In the genomic region with DNA sequence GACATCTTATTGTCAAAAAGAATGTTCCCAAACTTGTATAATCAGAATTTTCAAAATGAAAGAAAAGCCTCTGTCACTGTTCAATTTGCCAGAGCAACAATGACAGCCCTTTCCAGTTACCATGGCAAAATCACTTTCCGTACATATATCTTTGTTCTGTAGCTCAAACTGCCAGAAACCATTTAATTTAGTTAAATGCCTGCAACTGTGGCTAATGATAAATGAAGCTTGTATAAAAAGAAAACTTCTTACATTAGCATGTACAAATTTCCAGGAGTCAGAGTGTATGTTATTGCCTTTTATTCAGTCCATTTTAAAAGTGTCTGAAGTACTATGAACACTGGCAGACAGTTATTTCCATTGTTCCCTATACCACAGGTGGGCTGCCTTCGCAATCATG, we compare ENCODE assay signal across 18 cellular contexts. TPM values are rescaled to one million over a fixed set of nuclear protein-coding genes. Genes with fewer than 3 reads are reported as not detected.
DNase-seq lines count a peak whose midpoint lies in the region; ATAC-seq and TF ChIP-seq lines count a peak whose summit lies in the region.
"Had no signal": no experiment of that assay in that cellular context is flagged by ENCODE, and none has a peak within 500 bp of the region (broad histone marks: within the 10 kb centered on the region; RNA-seq: fewer than 3 reads in every experiment).

No MANE protein-coding gene starts in this region.

- no peak for TF ChIP-seq EP300 in transverse colon (IDR thresholded peaks at IDR 0.05; ENCODE audit: low read depth)

- no peak for ATAC-seq in HG02981 (IDR thresholded peaks at IDR 0.05; ENCODE audit: unreplicated experiment)
- ATAC-seq: T-cell had no signal

- peak overlapping the region; percentile 77 for H3K27ac ChIP-seq in angular gyrus (ENCODE audit: low read depth, low read length)
- no peak overlapping the region for H3K27ac ChIP-seq in neural progenitor cell
- H3K27ac ChIP-seq in transverse colon, result no peak overlapping the region
- H3K27ac ChIP-seq: KMS-11 had no signal

- H3K4me1 ChIP-seq in Loucy (ENCODE audit: insufficient read depth, low read length, poor library complexity, severe bottlenecking) (peaks cover 30% of the 10 kb centered on the region), neural progenitor cell (no peaks in the 10 kb centered on the region), transverse colon (peaks cover 0 to 12% (median 0%) of the 10 kb centered on the region in 4 donors)

- H3K27me3 Mint-ChIP-seq in neural progenitor cell (ENCODE audit: insufficient read depth, low read depth), result no peaks in the 10 kb centered on the region
- H3K27me3 Mint-ChIP-seq: T-cell had no signal

- H3K9me3 Mint-ChIP-seq in neural progenitor cell, result no peaks in the 10 kb centered on the region
- H3K9me3 Mint-ChIP-seq: CD14-positive monocyte, T-cell had no signal

- peaks cover 12% of the 10 kb centered on the region for H3K4me1 Mint-ChIP-seq in neural progenitor cell

- H3K27me3 ChIP-seq in Loucy (ENCODE audit: insufficient read depth, low read length, poor library complexity, severe bottlenecking) (no peaks in the 10 kb centered on the region), neural progenitor cell (no peaks in the 10 kb centered on the region), transverse colon (no peaks in the 10 kb centered on the region)
- H3K27me3 ChIP-seq: MG63 had no signal

- no peak overlapping the region for H3K9ac ChIP-seq in Loucy (ENCODE audit: low read depth, low read length, poor library complexity, severe bottlenecking)
- no peak overlapping the region for H3K9ac ChIP-seq in neural progenitor cell
- H3K9ac ChIP-seq: KMS-11, SK-N-SH had no signal

- in situ Hi-C loops in transverse colon (cut with MboI; ENCODE audit: low pct_ligation_motif_present in 1 of 4, low pct_unique_long_range_greater_than_20kb in 1 of 4, low sequenced_read_pairs in 3 of 4), result no loop called here

- H3F3A ChIP-seq in Loucy (ENCODE audit: low read depth) (no peaks in the 10 kb centered on the region), neural progenitor cell (ENCODE audit: low read depth) (no peaks in the 10 kb centered on the region)

- H3K4me3 Mint-ChIP-seq in neural progenitor cell, result no peak overlapping the region
- H3K4me3 Mint-ChIP-seq: CD14-positive monocyte, HFFc6, T-cell had no signal

- H3K9me3 ChIP-seq in Loucy (ENCODE audit: insufficient read depth, low read depth, low read length) (no peaks in the 10 kb centered on the region), neural progenitor cell (ENCODE audit: low read depth) (no peaks in the 10 kb centered on the region), transverse colon (no peaks in the 10 kb centered on the region)
- H3K9me3 ChIP-seq: MG63, SK-N-SH had no signal

- peak overlapping the region; percentile 2 for H3K4me2 ChIP-seq in Loucy (ENCODE audit: low read depth, low read length, poor library complexity, severe bottlenecking)
- H3K4me2 ChIP-seq in neural progenitor cell, result no peak overlapping the region
- H3K4me2 ChIP-seq: KMS-11, SK-N-SH had no signal

- H4K20me1 ChIP-seq in Loucy (ENCODE audit: insufficient read depth, low read length, poor library complexity, severe bottlenecking) (no peaks in the 10 kb centered on the region), neural progenitor cell (ENCODE audit: low read depth) (no peaks in the 10 kb centered on the region)

- intact Hi-C loops in transverse colon (cut with DNase I; ENCODE audit: low total_unique reads), result no loop called here

- no peak for TF ChIP-seq POLR2A in transverse colon (IDR thresholded peaks at IDR 0.05)

- no peak overlapping the region for H2AFZ ChIP-seq in Loucy (ENCODE audit: low read length)
- no peak overlapping the region for H2AFZ ChIP-seq in neural progenitor cell (replicated peaks)

- DNase-seq in NCI-H2081 treated with DMSO at 0.1 percent for 48 hours (lab: John Stamatoyannopoulos, UW) (peak; percentile 49), pons (ENCODE audit: low spot score) (peak; percentile 67), neural progenitor cell (ENCODE audit: low spot score) (no peak), transverse colon (no peak)
- DNase-seq: AML-193; HFFc6; MG63; NCI-H2171 treated with DMSO at 0.1 percent for 48 hours; NCI-H510A treated with DMSO at 0.1 percent for 48 hours; NK-92 treated with Interleukin-12 subunit alpha and Interleukin-12 subunit beta, amount 100 ng/mL, for 24 hours; SHP77; SK-N-SH; T-cell had no signal

- TF ChIP-seq CTCF in Loucy (conservative IDR thresholded peaks at IDR 0.05; ENCODE audit: low read length), result no peak
- no peak for TF ChIP-seq CTCF in neural progenitor cell (IDR thresholded peaks at IDR 0.05)
- no peak for TF ChIP-seq CTCF in transverse colon (IDR thresholded peaks at IDR 0.05)

- H3K9me2 ChIP-seq in Loucy (replicated peaks; ENCODE audit: low read depth, low read length), result no peaks in the 10 kb centered on the region
- H3K9me2 ChIP-seq: SK-N-SH had no signal

- 89 to 96% methylated on average over 2 of the region's 2 CpGs for WGBS in transverse colon (ENCODE audit: low coverage in 1 of 2), 2 donors

- H3K4me3 ChIP-seq in Loucy (ENCODE audit: low read length, poor library complexity, severe bottlenecking) (no peak overlapping the region), neural progenitor cell (no peak overlapping the region), transverse colon (no peak overlapping the region)
- H3K4me3 ChIP-seq: MG63 had no signal

- H3K36me3 ChIP-seq in Loucy (ENCODE audit: insufficient read depth, low read length), result peaks cover 18% of the 10 kb centered on the region; the same call in 1 of the 2 replicates
- no peaks in the 10 kb centered on the region for H3K36me3 ChIP-seq in neural progenitor cell
- H3K36me3 ChIP-seq in transverse colon, result peaks cover 0 to 4% (median 0%) of the 10 kb centered on the region in 4 donors
- H3K36me3 ChIP-seq: MG63 had no signal

- H3K36me3 Mint-ChIP-seq in neural progenitor cell, result no peaks in the 10 kb centered on the region

- H3K27ac Mint-ChIP-seq in neural progenitor cell, result no peak overlapping the region
- H3K27ac Mint-ChIP-seq: CD14-positive monocyte, HFFc6, T-cell had no signal

- H3K79me2 ChIP-seq in Loucy (ENCODE audit: insufficient read depth, low read length), result peaks cover 50% of the 10 kb centered on the region
- no peaks in the 10 kb centered on the region for H3K79me2 ChIP-seq in neural progenitor cell (ENCODE audit: low read depth)

RNA-seq across cellular contexts. Expression of a gene that starts 30.4 kb away (rescaled TPM):
- total RNA-seq in neural progenitor cell (ENCODE audit: low replicate concordance), result 0.87 and 1.6 TPM in 2 replicates
- total RNA-seq in transverse colon, result 100 to 1,000 TPM in 1 of 4 donors, 10 to 100 TPM in 3; 42.3 to 108 (median 50.3) TPM
- total RNA-seq: HFFc6 had no signal

Comparison
In these comparisons a context has a peak if more than half of its experiments do, and no peak if none do; other contexts are left out.
1. DNase-seq: peak in NCI-H2081 treated with DMSO at 0.1 percent for 48 hours (single experiment) and pons (single experiment); none in neural progenitor cell (single experiment) and transverse colon (single experiment).
2. RNA of a gene that starts 30.4 kb away (total RNA-seq): 42.3 to 108 TPM in transverse colon; 0.87 to 1.6 TPM in neural progenitor cell; every median in the first group is over 10 times any median in the second.